Comparison of ENCODE assay signal across 16 cellular contexts in the genomic region with DNA sequence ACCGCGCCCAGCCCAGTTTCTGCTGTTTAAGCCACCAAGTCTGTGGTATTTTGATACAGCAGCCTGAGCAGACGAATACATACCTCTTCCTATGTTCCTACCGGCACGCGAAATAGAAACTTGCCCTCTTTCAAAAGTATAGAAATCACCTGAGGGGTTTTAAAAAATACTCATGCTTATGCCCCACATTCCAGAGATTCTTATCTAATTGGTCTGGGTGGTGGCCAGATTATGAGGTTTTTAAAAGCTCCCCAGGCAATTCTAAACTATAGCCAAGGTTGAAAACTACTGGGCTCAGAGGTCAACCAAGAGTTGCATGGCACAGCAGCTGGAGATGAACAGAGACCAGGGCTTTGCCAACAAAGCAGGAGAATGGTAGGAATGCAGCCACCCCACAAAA.
"Had no signal": no experiment of that assay in that cellular context is flagged by ENCODE, and none has a peak within 500 bp of the region (broad histone marks: within the 10 kb centered on the region; RNA-seq: fewer than 3 reads in every experiment).

No MANE protein-coding gene starts in this region.

- H3K9me3 ChIP-seq: gastroesophageal sphincter, transverse colon had no signal

- H3K36me3 ChIP-seq: gastroesophageal sphincter, heart right ventricle, transverse colon, WERI-Rb-1 had no signal

- H3K27ac ChIP-seq: dorsolateral prefrontal cortex, gastroesophageal sphincter, heart right ventricle, skin epidermis, transverse colon, WERI-Rb-1 had no signal

- H3K27ac Mint-ChIP-seq: endodermal cell, nephron progenitor cell had no signal

- H3K4me1 ChIP-seq: gastroesophageal sphincter, transverse colon had no signal

- H3K4me3 ChIP-seq: dorsolateral prefrontal cortex, gastroesophageal sphincter, heart right ventricle, skin epidermis, transverse colon had no signal

- H3K27me3 ChIP-seq: gastroesophageal sphincter, transverse colon had no signal

- H3K4me3 Mint-ChIP-seq: endodermal cell, nephron progenitor cell had no signal

- ATAC-seq: gastroesophageal sphincter; heart right ventricle; right cardiac atrium; stimulated activated naive CD8-positive, alpha-beta T cell treated with anti-CD3 and anti-CD28 coated beads, Interleukin-15, Interleukin-2, amounts not matched to agents 100 U/mL and 50 U/mL, for 24 hours had no signal

- DNase-seq: activated CD4-positive, alpha-beta T cell treated with anti-CD3 and anti-CD28 coated beads for 4 hours; activated gamma-delta T cell treated with Interleukin-2 at 50 U/mL for 16 hours; dorsolateral prefrontal cortex; endodermal cell; erythroblast; heart right ventricle; nephron progenitor cell; occipital lobe; right cardiac atrium; stimulated activated CD4-positive, alpha-beta T cell treated with anti-CD3 and anti-CD28 coated beads, Interleukin-15, amount 100 ng/mL, for 24 hours; stimulated activated CD4-positive, alpha-beta T cell treated with anti-CD3 and anti-CD28 coated beads, Interleukin-4, amount 100 ng/mL, for 24 hours; stimulated activated naive CD8-positive, alpha-beta T cell treated with anti-CD3 and anti-CD28 coated beads, Interleukin-15, Interleukin-2, amounts not matched to agents 100 U/mL and 50 U/mL, for 24 hours; transverse colon; WERI-Rb-1 had no signal

- H3K4me1 Mint-ChIP-seq: endodermal cell had no signal
